ENCODE assay signal across 1 cellular context in genomic region chr20:48751871-48752270, GRCh38.
TF ChIP-seq lines count a peak whose summit lies in the region.

No MANE protein-coding gene starts in this region.

TF ChIP-seq in GM23338, 12 proteins besides CTCF, POLR2A, EP300 and RAD21 (continued from another document):
- no peak for TF ChIP-seq REST (IDR thresholded peaks at IDR 0.05; ENCODE audit: unreplicated experiment)
